Comparison of ENCODE assay signal across 1 cellular context in genomic region chr3:24487325-24488242, GRCh38.
TF ChIP-seq lines count a peak whose summit lies in the region.

No MANE protein-coding gene starts in this region.

TF ChIP-seq in HepG2, 621 proteins besides CTCF, POLR2A, EP300 and RAD21 (continued from another document):
- TF ChIP-seq ZNF646 (CRISPR knock-in tag; IDR thresholded peaks at IDR 0.05) (peak; percentile 14; the same call in 1 of the 2 replicates), GATAD2A (CRISPR knock-in tag; IDR thresholded peaks at IDR 0.05) (no peak), ZBTB43 (CRISPR knock-in tag; conservative IDR thresholded peaks at IDR 0.05) (no peak)
